In genomic region chr16:14372471-14372870, GRCh38 we compare ENCODE assay signal across 20 cellular contexts.
"Had no signal": no experiment of that assay in that cellular context is flagged by ENCODE, and none has a peak within 500 bp of the region (broad histone marks: within the 10 kb centered on the region; RNA-seq: fewer than 3 reads in every experiment).

No MANE protein-coding gene starts in this region.

- DNase-seq: activated CD4-positive, alpha-beta T cell treated with anti-CD3 and anti-CD28 coated beads for 1 hour; activated CD4-positive, alpha-beta T cell treated with anti-CD3 and anti-CD28 coated beads, Interleukin-2, amount 50 U/mL, for 48 hours; activated CD8-positive, alpha-beta memory T cell treated with anti-CD3 and anti-CD28 coated beads, Interleukin-2, amount 10 ng/mL, durations not matched to agents 7 days and 5 days; activated gamma-delta T cell treated with Interleukin-2 at 50 U/mL for 16 hours; activated naive CD8-positive, alpha-beta T cell treated with anti-CD3 and anti-CD28 coated beads for 36 hours; activated T-cell treated with anti-CD3 and anti-CD28 coated beads, Interleukin-2, amount 50 U/mL, for 24 hours; anterior cingulate cortex; cerebellar nuclear complex; erythroblast; hippocampal formation; left cardiac atrium; mucosa of descending colon; naive thymus-derived CD8-positive, alpha-beta T cell; occipital lobe; sigmoid colon; stimulated activated CD4-positive, alpha-beta T cell treated with anti-CD3 and anti-CD28 coated beads, Interleukin-2, amount 100 ng/mL, for 24 hours; stimulated activated naive CD4-positive, alpha-beta T cell treated with Interleukin-2 at 50 U/mL for 16 hours; trophoblast cell had no signal

- H3K9me3 Mint-ChIP-seq: activated naive CD8-positive, alpha-beta T cell treated with anti-CD3 and anti-CD28 coated beads for 36 hours; activated T-cell treated with anti-CD3 and anti-CD28 coated beads, Interleukin-2, amount 50 U/mL, for 24 hours; dendritic cell treated with granulocyte-macrophage colony-stimulating factor and Interleukin-4, amounts not matched to agents 40 ng/mL and 50 ng/mL, for 4 days; naive thymus-derived CD8-positive, alpha-beta T cell had no signal

- H3K27me3 Mint-ChIP-seq: activated CD8-positive, alpha-beta memory T cell treated with anti-CD3 and anti-CD28 coated beads, Interleukin-2, amount 10 ng/mL, durations not matched to agents 7 days and 5 days; activated naive CD8-positive, alpha-beta T cell treated with anti-CD3 and anti-CD28 coated beads for 36 hours; activated T-cell treated with anti-CD3 and anti-CD28 coated beads, Interleukin-2, amount 50 U/mL, for 24 hours; naive thymus-derived CD8-positive, alpha-beta T cell; progenitor cell of endocrine pancreas had no signal

- H3K4me1 ChIP-seq: sigmoid colon had no signal

- ATAC-seq: activated CD8-positive, alpha-beta memory T cell treated with anti-CD3 and anti-CD28 coated beads, Interleukin-2, amount 10 ng/mL, durations not matched to agents 7 days and 5 days; left cardiac atrium; mucosa of descending colon; naive thymus-derived CD8-positive, alpha-beta T cell had no signal

- H3K4me3 Mint-ChIP-seq: activated CD8-positive, alpha-beta memory T cell treated with anti-CD3 and anti-CD28 coated beads, Interleukin-2, amount 10 ng/mL, durations not matched to agents 7 days and 5 days; activated naive CD8-positive, alpha-beta T cell treated with anti-CD3 and anti-CD28 coated beads for 36 hours; activated T-cell treated with anti-CD3 and anti-CD28 coated beads, Interleukin-2, amount 50 U/mL, for 24 hours; dendritic cell treated with granulocyte-macrophage colony-stimulating factor and Interleukin-4, amounts not matched to agents 40 ng/mL and 50 ng/mL, for 4 days; naive thymus-derived CD8-positive, alpha-beta T cell had no signal

- H3K36me3 ChIP-seq: sigmoid colon had no signal

- H3K4me1 Mint-ChIP-seq: activated CD8-positive, alpha-beta memory T cell treated with anti-CD3 and anti-CD28 coated beads, Interleukin-2, amount 10 ng/mL, durations not matched to agents 7 days and 5 days; activated naive CD8-positive, alpha-beta T cell treated with anti-CD3 and anti-CD28 coated beads for 36 hours; naive thymus-derived CD8-positive, alpha-beta T cell had no signal

- H3K27me3 ChIP-seq: sigmoid colon had no signal

- H3K36me3 Mint-ChIP-seq: activated CD8-positive, alpha-beta memory T cell treated with anti-CD3 and anti-CD28 coated beads, Interleukin-2, amount 10 ng/mL, durations not matched to agents 7 days and 5 days; activated naive CD8-positive, alpha-beta T cell treated with anti-CD3 and anti-CD28 coated beads for 36 hours; naive thymus-derived CD8-positive, alpha-beta T cell had no signal

- H3K9me3 ChIP-seq: mucosa of descending colon, sigmoid colon had no signal

- H3K4me3 ChIP-seq: mucosa of descending colon, sigmoid colon had no signal

- H3K27ac ChIP-seq: sigmoid colon had no signal

- H3K27ac Mint-ChIP-seq: activated CD8-positive, alpha-beta memory T cell treated with anti-CD3 and anti-CD28 coated beads, Interleukin-2, amount 10 ng/mL, durations not matched to agents 7 days and 5 days; activated naive CD8-positive, alpha-beta T cell treated with anti-CD3 and anti-CD28 coated beads for 36 hours; activated T-cell treated with anti-CD3 and anti-CD28 coated beads, Interleukin-2, amount 50 U/mL, for 24 hours; dendritic cell treated with granulocyte-macrophage colony-stimulating factor and Interleukin-4, amounts not matched to agents 40 ng/mL and 50 ng/mL, for 4 days; naive thymus-derived CD8-positive, alpha-beta T cell; progenitor cell of endocrine pancreas had no signal
